ENCODE assay signal across 8 cellular contexts in the genomic region with DNA sequence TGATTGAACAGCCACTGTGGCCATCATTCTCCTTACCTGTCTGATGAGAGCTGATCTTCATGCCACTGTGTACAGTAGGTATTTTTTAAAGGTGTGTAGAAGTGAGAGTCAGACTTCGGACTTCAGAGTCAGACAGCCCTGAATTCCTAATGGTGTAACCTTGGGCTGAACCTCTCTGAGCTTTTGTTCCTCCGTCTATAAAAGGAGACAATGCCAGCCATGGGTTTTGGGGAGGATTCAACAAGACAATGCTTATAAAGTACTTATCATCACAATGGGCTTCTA. TPM values are rescaled to one million over a fixed set of nuclear protein-coding genes. Genes with fewer than 3 reads are reported as not detected.
A peak's percentile ranks its signal among the peaks of the same experiment; 100 is the strongest.
DNase-seq lines count a peak whose midpoint lies in the region; ATAC-seq and TF ChIP-seq lines count a peak whose summit lies in the region.

No MANE protein-coding gene starts in this region.

- TF ChIP-seq POLR2A in body of pancreas (IDR thresholded peaks at IDR 0.05) (no peak), spleen (IDR thresholded peaks at IDR 0.05) (no peak), erythroblast (IDR thresholded peaks at IDR 0.05; ENCODE audit: low read length) (no peak)

- peaks cover 39% of the 10 kb centered on the region for H3K4me1 ChIP-seq in HUES48 (ENCODE audit: control insufficient read depth, insufficient read depth, low read length)
- peaks cover 69% of the 10 kb centered on the region for H3K4me1 ChIP-seq in body of pancreas
- H3K4me1 ChIP-seq in liver (ENCODE audit: control insufficient read depth in 4 of 4, insufficient read depth in 4 of 4, low read length in 3 of 4) = peaks cover 0 to 18% (median 4%) of the 10 kb centered on the region in 4 donors
- peaks cover 57 to 91% (median 84%) of the 10 kb centered on the region in 6 donors for H3K4me1 ChIP-seq in spleen

- H3K27me3 ChIP-seq in HUES48 (ENCODE audit: control insufficient read depth, insufficient read depth, low read length) (peaks cover 77% of the 10 kb centered on the region), body of pancreas (no peaks in the 10 kb centered on the region), liver (ENCODE audit: control insufficient read depth in 4 of 4, insufficient read depth in 4 of 4, low read length in 3 of 4) (no peaks in the 10 kb centered on the region), spleen (replicated peaks in 1 of 7) (no peaks in the 10 kb centered on the region)

- no peaks in the 10 kb centered on the region for H3K36me3 ChIP-seq in HUES48 (ENCODE audit: control insufficient read depth, insufficient read depth, low read length)
- no peaks in the 10 kb centered on the region for H3K36me3 ChIP-seq in body of pancreas (replicated peaks in 1 of 2; ENCODE audit: insufficient read depth in 1 of 2, low read depth in 2 of 2)
- H3K36me3 ChIP-seq in liver (ENCODE audit: control insufficient read depth in 4 of 4, insufficient read depth in 3 of 4, low read depth in 1 of 4, low read length in 3 of 4) = no peaks in the 10 kb centered on the region
- peaks cover 0 to 50% (median 0%) of the 10 kb centered on the region in 6 donors for H3K36me3 ChIP-seq in spleen

- ATAC-seq in body of pancreas = no peak

- 63 to 71% methylated on average over 2 of the region's 2 CpGs for WGBS in body of pancreas, 2 donors
- 70% methylated on average over 2 of the region's 2 CpGs for WGBS in liver
- WGBS in spleen, 5 donors = 48 to 74% (median 59%) methylated on average over 2 of the region's 2 CpGs

- DNase-seq in body of pancreas (no peak), spleen (no peak), mucosa of gallbladder (ENCODE audit: low spot score) (no peak), erythroblast (lab: John Stamatoyannopoulos, UW) (no peak), NCI-H748 treated with DMSO at 0.1 percent for 48 hours (lab: John Stamatoyannopoulos, UW) (no peak), SIG-M5 (lab: John Stamatoyannopoulos, UW) (no peak)

- H3K9me3 ChIP-seq in HUES48 (ENCODE audit: control insufficient read depth, insufficient read depth, low read length) (no peaks in the 10 kb centered on the region), body of pancreas (no peaks in the 10 kb centered on the region), liver (ENCODE audit: control insufficient read depth in 4 of 4, low read length in 3 of 4) (no peaks in the 10 kb centered on the region), spleen (no peaks in the 10 kb centered on the region)

- H3K27ac ChIP-seq in HUES48 (ENCODE audit: low read depth, low read length) (peak overlapping the region; percentile 97), body of pancreas (peak overlapping the region; percentile 85 to 93 (median 88)), liver (ENCODE audit: low read depth in 1 of 2, low read length in 2 of 2) (peak overlapping the region; percentile 68 to 80), spleen (peak overlapping the region; percentile 79 to 95 (median 88))

- no peak for TF ChIP-seq RAD21 in liver (IDR thresholded peaks at IDR 0.05)

- H3K4me3 ChIP-seq in HUES48 (ENCODE audit: low read depth, low read length) (peak overlapping the region; percentile 33), body of pancreas (no peak overlapping the region), liver (ENCODE audit: low read depth in 1 of 3, low read length in 3 of 3) (no peak overlapping the region), spleen (peak overlapping the region in 3 of 8 donors; percentile 2 to 53 (median 13))

- intact Hi-C loops in body of pancreas (cut with DNase I) = no loop called here
- intact Hi-C loops in spleen (cut with DNase I; ENCODE audit: low total_unique reads) = no loop called here

- H3K9ac ChIP-seq in HUES48 (ENCODE audit: low read depth, low read length) = no peak overlapping the region
- H3K9ac ChIP-seq in liver (ENCODE audit: low read depth in 1 of 2, low read length in 2 of 2) = no peak overlapping the region

- TF ChIP-seq CTCF in body of pancreas (IDR thresholded peaks at IDR 0.05) (no peak), liver (IDR thresholded peaks at IDR 0.05; ENCODE audit: low read depth, low read length, missing input control) (no peak), spleen (IDR thresholded peaks at IDR 0.05 in 8 of 11, conservative IDR thresholded peaks at IDR 0.05 in 3 of 11) (no peak)

TF ChIP-seq in liver, 16 proteins besides CTCF, POLR2A, EP300 and RAD21:
- TF ChIP-seq SP1 (IDR thresholded peaks at IDR 0.05) = no peak
- no peak for TF ChIP-seq TAF1 (conservative IDR thresholded peaks at IDR 0.05)
- no peak for TF ChIP-seq HNF4G (IDR thresholded peaks at IDR 0.05)
- TF ChIP-seq NR2F2 (IDR thresholded peaks at IDR 0.05) = no peak
- TF ChIP-seq, protein P1, sequence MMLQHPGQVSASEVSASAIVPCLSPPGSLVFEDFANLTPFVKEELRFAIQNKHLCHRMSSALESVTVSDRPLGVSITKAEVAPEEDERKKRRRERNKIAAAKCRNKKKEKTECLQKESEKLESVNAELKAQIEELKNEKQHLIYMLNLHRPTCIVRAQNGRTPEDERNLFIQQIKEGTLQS (IDR thresholded peaks at IDR 0.05) = no peak
- TF ChIP-seq, protein P2, sequence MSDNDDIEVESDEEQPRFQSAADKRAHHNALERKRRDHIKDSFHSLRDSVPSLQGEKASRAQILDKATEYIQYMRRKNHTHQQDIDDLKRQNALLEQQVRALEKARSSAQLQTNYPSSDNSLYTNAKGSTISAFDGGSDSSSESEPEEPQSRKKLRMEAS (IDR thresholded peaks at IDR 0.05) = no peak
- no peak for TF ChIP-seq GABPA (IDR thresholded peaks at IDR 0.05 in 1 of 2, conservative IDR thresholded peaks at IDR 0.05 in 1 of 2)

RNA-seq across cellular contexts. Expression of gene GSN, which starts 18.7 kb away (rescaled TPM):
- total RNA-seq in body of pancreas = 100 to 1,000 TPM; 328 to 753 TPM
- 100 to 1,000 TPM in 1 of 2 donors, 10 to 100 TPM in 1; 63.2 to 402 TPM for total RNA-seq in liver
- 10 to 100 TPM; 18.8 to 40.0 TPM for polyA plus RNA-seq in liver
- 100 to 1,000 TPM; 165 to 432 (median 263) TPM for total RNA-seq in spleen
- 100 to 1,000 TPM; 115 to 252 (median 122) TPM for polyA plus RNA-seq in spleen
- 521 TPM for total RNA-seq in mucosa of gallbladder
